21 cellular contexts compared by ENCODE assay signal in genomic region chr1:218686258-218686657, GRCh38.
A peak's percentile ranks its signal among the peaks of the same experiment; 100 is the strongest.
DNase-seq lines count a peak whose midpoint lies in the region; ATAC-seq, FAIRE-seq and TF ChIP-seq lines count a peak whose summit lies in the region.
"Had no signal": no experiment of that assay in that cellular context is flagged by ENCODE, and none has a peak within 500 bp of the region (broad histone marks: within the 10 kb centered on the region; RNA-seq: fewer than 3 reads in every experiment).

No MANE protein-coding gene starts in this region.

- peaks cover 40% of the 10 kb centered on the region for H3K27me3 ChIP-seq in GM23248 (replicated peaks; ENCODE audit: insufficient read depth)

- no peak overlapping the region for H3K4me3 ChIP-seq in A549
- H3K4me3 ChIP-seq in GM23248: no peak overlapping the region
- H3K4me3 ChIP-seq in fibroblast of villous mesenchyme (ENCODE audit: low read depth, low read length): no peak overlapping the region
- H3K4me3 ChIP-seq: psoas muscle had no signal

- no peak overlapping the region for H3K27ac ChIP-seq in A549
- no peak overlapping the region for H3K27ac ChIP-seq in GM23248
- H3K27ac ChIP-seq: psoas muscle had no signal

- H3K9me3 ChIP-seq in A549: no peaks in the 10 kb centered on the region
- no peaks in the 10 kb centered on the region for H3K9me3 ChIP-seq in GM23248 (ENCODE audit: low read depth)
- H3K9me3 ChIP-seq: psoas muscle had no signal

- no peaks in the 10 kb centered on the region for H4K20me1 ChIP-seq in GM23248 (ENCODE audit: insufficient read depth)

- FAIRE-seq in A549 (lab: Jason Lieb, UNC): no peak

- TF ChIP-seq CTCF in A549 (IDR thresholded peaks at IDR 0.05) (no peak), fibroblast of villous mesenchyme (IDR thresholded peaks at IDR 0.05; ENCODE audit: insufficient read depth, low read depth, low read length) (no peak)

- H3K4me1 ChIP-seq in A549 (no peaks in the 10 kb centered on the region), GM23248 (ENCODE audit: insufficient read depth) (peaks cover 3% of the 10 kb centered on the region; the same call in 1 of the 2 replicates)
- H3K4me1 ChIP-seq: psoas muscle had no signal

- no peak overlapping the region for H3K4me2 ChIP-seq in A549
- H3K4me2 ChIP-seq in GM23248 (ENCODE audit: unreplicated experiment): no peak overlapping the region

- H2AFZ ChIP-seq in GM23248: no peak overlapping the region

- CTCF ChIA-PET in A549 (lab: Yijun Ruan, JAX): no interaction called here

- ATAC-seq in A549 (no peak), GM18511 (IDR thresholded peaks at IDR 0.05; ENCODE audit: unreplicated experiment) (no peak)
- ATAC-seq: psoas muscle had no signal

- no peaks in the 10 kb centered on the region for H3K79me2 ChIP-seq in GM23248 (ENCODE audit: insufficient read depth)

- H3K9ac ChIP-seq in GM23248: no peak overlapping the region

- TF ChIP-seq POLR2A in A549 (IDR thresholded peaks at IDR 0.05; ENCODE audit: low read length): no peak

- no peak for TF ChIP-seq EP300 in A549 (IDR thresholded peaks at IDR 0.05)

- POLR2A ChIA-PET in A549 (lab: Yijun Ruan, JAX): no interaction called here

- DNase-seq in A549 (ENCODE audit: low read depth in 1 of 2, low spot score in 1 of 2) (no peak), GM23248 (peak; percentile 72), amniotic epithelial cell (ENCODE audit: low read depth) (peak; percentile 93), fibroblast of villous mesenchyme (ENCODE audit: low read depth) (peak; percentile 94), NCI-H2107 (lab: John Stamatoyannopoulos, UW) (no peak), cerebellar cortex (ENCODE audit: low spot score) (no peak)
- DNase-seq in activated CD4-positive, alpha-beta T cell treated with anti-CD3 and anti-CD28 coated beads for 4 hours: no peak
- DNase-seq: activated CD4-positive, alpha-beta memory T cell treated with anti-CD3 and anti-CD28 coated beads for 36 hours; activated naive CD8-positive, alpha-beta T cell treated with anti-CD3 and anti-CD28 coated beads for 36 hours; central memory CD4-positive, alpha-beta T cell; endodermal cell; GDM1; glutamatergic neuron; H7; MM.1S; NCI-H1930; NCI-H526 treated with DMSO at 0.1 percent for 48 hours; nephron progenitor cell; OCI-M1; psoas muscle had no signal

- no peaks in the 10 kb centered on the region for H3K9me2 ChIP-seq in GM23248 (ENCODE audit: insufficient read depth)

- H3K36me3 ChIP-seq in GM23248 (ENCODE audit: low read depth): no peaks in the 10 kb centered on the region

- no peak for TF ChIP-seq RAD21 in A549 (conservative IDR thresholded peaks at IDR 0.05 in 1 of 2, IDR thresholded peaks at IDR 0.05 in 1 of 2)

- H3F3A ChIP-seq in GM23248 (ENCODE audit: insufficient read depth): 0 out of 2 replicates have a peak, but pooled peaks cover 6% of the 10 kb centered on the region

- in situ Hi-C loops in GM23248 (cut with MboI): no loop called here

TF ChIP-seq in A549, 52 proteins besides CTCF, POLR2A, EP300 and RAD21:
- TF ChIP-seq FOSL2 (IDR thresholded peaks at IDR 0.05): no peak
- 0 out of 2 replicates have a peak, but pooled peaks have one; percentile 14 for TF ChIP-seq FOSL2 (CRISPR knock-in tag; IDR thresholded peaks at IDR 0.05)
- no peak for TF ChIP-seq HES2 (IDR thresholded peaks at IDR 0.05)

Comparison
In these comparisons a context has a peak if more than half of its experiments do, and no peak if none do; other contexts are left out.
1. DNase-seq: peak in GM23248 (single experiment), amniotic epithelial cell (single experiment) and fibroblast of villous mesenchyme (single experiment); none in A549 (0 of 2), NCI-H2107 (single experiment), cerebellar cortex (single experiment) and activated CD4-positive, alpha-beta T cell treated with anti-CD3 and anti-CD28 coated beads for 4 hours (0 of 2).